In the genomic region with DNA sequence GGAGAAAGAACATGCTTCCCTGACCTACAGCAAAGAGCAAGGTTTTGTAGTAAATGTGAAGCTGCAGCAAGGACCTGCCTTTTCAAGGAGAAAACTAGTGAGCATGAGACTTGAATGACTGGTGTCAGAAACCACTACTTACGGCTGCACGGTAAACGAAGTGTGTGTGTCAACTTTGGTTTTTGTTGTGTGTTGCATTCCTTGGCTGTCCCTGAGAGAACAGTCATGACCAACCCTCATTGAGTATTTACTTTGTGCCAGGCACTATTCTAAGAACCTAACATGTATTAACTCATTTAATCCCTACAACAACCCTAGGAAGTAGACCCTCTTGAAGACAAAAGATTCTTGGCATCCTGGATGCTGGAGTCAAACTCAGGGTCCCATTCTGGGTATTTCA, we compare ENCODE assay signal across 37 cellular contexts. TPM values are rescaled to one million over a fixed set of nuclear protein-coding genes. Genes with fewer than 3 reads are reported as not detected.
"Had no signal": no experiment of that assay in that cellular context is flagged by ENCODE, and none has a peak within 500 bp of the region (broad histone marks: within the 10 kb centered on the region; RNA-seq: fewer than 3 reads in every experiment).

No MANE protein-coding gene starts in this region.

- H3K4me1 Mint-ChIP-seq: activated B cell treated with CpG ODN at 0.5 μM for 24 hours; activated naive CD4-positive, alpha-beta T cell treated with anti-CD3 and anti-CD28 coated beads, Interleukin-2, amount 50 U/mL, for 24 hours; activated naive CD8-positive, alpha-beta T cell treated with anti-CD3 and anti-CD28 coated beads for 36 hours; activated naive CD8-positive, alpha-beta T cell treated with anti-CD3 and anti-CD28 coated beads, Interleukin-2, amount 50 U/mL, for 24 hours; T-helper 17 cell had no signal

- H3K27me3 ChIP-seq: adrenal gland, body of pancreas, cardiac muscle cell, colonic mucosa, esophagus squamous epithelium had no signal

- FAIRE-seq: endometrium, endothelial cell of umbilical vein, frontal cortex had no signal

- H3K27ac Mint-ChIP-seq: activated B cell treated with CpG ODN at 0.5 μM for 24 hours; activated CD8-positive, alpha-beta T cell treated with anti-CD3 and anti-CD28 coated beads for 36 hours; activated naive CD4-positive, alpha-beta T cell treated with anti-CD3 and anti-CD28 coated beads for 36 hours; activated naive CD4-positive, alpha-beta T cell treated with anti-CD3 and anti-CD28 coated beads, Interleukin-2, amount 50 U/mL, for 24 hours; activated naive CD8-positive, alpha-beta T cell treated with anti-CD3 and anti-CD28 coated beads for 36 hours; activated naive CD8-positive, alpha-beta T cell treated with anti-CD3 and anti-CD28 coated beads, Interleukin-2, amount 50 U/mL, for 24 hours; activated T-helper 1 cell treated with anti-CD3 and anti-CD28 coated beads, Interleukin-12 subunit alpha, Interleukin-12 subunit beta, Interleukin-2, Interleukin-4 antibody, amounts not matched to agents 30 ng/mL and 10 ng/mL and 1 ng/mL, durations not matched to agents 14 hours and 24 hours and 36 hours; activated T-helper 2 cell treated with anti-CD3 and anti-CD28 coated beads, Interferon-gamma antibody, Interleukin-2, Interleukin-4, amounts not matched to agents 10 μg/mL and 5 μg/mL and 100 μg/mL, durations not matched to agents 14 hours and 24 hours and 36 hours; T-helper 17 cell; T-helper 2 cell treated with Interferon-gamma antibody and Interleukin-4, amounts not matched to agents 5 μg/mL and 100 μg/mL, for 36 hours had no signal

- H3K4me1 ChIP-seq: adrenal gland, body of pancreas, colonic mucosa, esophagus squamous epithelium had no signal

- H3K36me3 ChIP-seq: adrenal gland, cardiac muscle cell, colonic mucosa, esophagus squamous epithelium, WERI-Rb-1 had no signal

- H3K27ac ChIP-seq: adrenal gland, body of pancreas, cardiac muscle cell, colonic mucosa, epithelial cell of prostate, esophagus squamous epithelium, WERI-Rb-1 had no signal

- ATAC-seq: activated CD4-positive, CD25-positive, alpha-beta regulatory T cell treated with anti-CD3 and anti-CD28 coated beads, Interleukin-2, amount 50 U/mL, for 24 hours; activated CD8-positive, alpha-beta T cell treated with anti-CD3 and anti-CD28 coated beads for 36 hours; activated naive CD8-positive, alpha-beta T cell treated with anti-CD3 and anti-CD28 coated beads, Interleukin-2, amount 50 U/mL, for 24 hours; activated T-cell treated with anti-CD3 and anti-CD28 coated beads, Interleukin-2, amount 50 U/mL, for 4 hours; body of pancreas; T-helper 17 cell had no signal

- H3K9me3 Mint-ChIP-seq: activated B cell treated with CpG ODN at 0.5 μM for 24 hours; activated CD8-positive, alpha-beta T cell treated with anti-CD3 and anti-CD28 coated beads for 36 hours; activated naive CD4-positive, alpha-beta T cell treated with anti-CD3 and anti-CD28 coated beads for 36 hours; activated naive CD4-positive, alpha-beta T cell treated with anti-CD3 and anti-CD28 coated beads, Interleukin-2, amount 50 U/mL, for 24 hours; activated naive CD8-positive, alpha-beta T cell treated with anti-CD3 and anti-CD28 coated beads for 36 hours; activated naive CD8-positive, alpha-beta T cell treated with anti-CD3 and anti-CD28 coated beads, Interleukin-2, amount 50 U/mL, for 24 hours; activated T-cell treated with anti-CD3 and anti-CD28 coated beads, Interleukin-2, amount 50 U/mL, for 4 hours; activated T-helper 1 cell treated with anti-CD3 and anti-CD28 coated beads, Interleukin-12 subunit alpha, Interleukin-12 subunit beta, Interleukin-2, Interleukin-4 antibody, amounts not matched to agents 30 ng/mL and 10 ng/mL and 1 ng/mL, durations not matched to agents 14 hours and 24 hours and 36 hours; activated T-helper 2 cell treated with anti-CD3 and anti-CD28 coated beads, Interferon-gamma antibody, Interleukin-2, Interleukin-4, amounts not matched to agents 10 μg/mL and 5 μg/mL and 100 μg/mL, durations not matched to agents 14 hours and 24 hours and 36 hours; T-helper 2 cell treated with Interferon-gamma antibody and Interleukin-4, amounts not matched to agents 5 μg/mL and 100 μg/mL, for 36 hours had no signal

- H3K4me3 ChIP-seq: adrenal gland, body of pancreas, cardiac muscle cell, colonic mucosa, esophagus squamous epithelium had no signal

- H3K27me3 Mint-ChIP-seq: activated B cell treated with CpG ODN at 0.5 μM for 24 hours; activated CD8-positive, alpha-beta T cell treated with anti-CD3 and anti-CD28 coated beads for 36 hours; activated naive CD4-positive, alpha-beta T cell treated with anti-CD3 and anti-CD28 coated beads, Interleukin-2, amount 50 U/mL, for 24 hours; activated naive CD8-positive, alpha-beta T cell treated with anti-CD3 and anti-CD28 coated beads for 36 hours; activated naive CD8-positive, alpha-beta T cell treated with anti-CD3 and anti-CD28 coated beads, Interleukin-2, amount 50 U/mL, for 24 hours had no signal

- DNase-seq: activated B cell treated with CpG ODN at 0.5 μM for 24 hours; activated CD4-positive, alpha-beta T cell treated with anti-CD3 and anti-CD28 coated beads for 48 hours; activated CD4-positive, alpha-beta T cell treated with anti-CD3 and anti-CD28 coated beads, Interleukin-2, amount 50 U/mL, for 1 hour; activated CD4-positive, alpha-beta T cell treated with anti-CD3 and anti-CD28 coated beads, Interleukin-2, amount 50 U/mL, for 48 hours; activated CD8-positive, alpha-beta memory T cell treated with anti-CD3 and anti-CD28 coated beads for 24 hours; activated CD8-positive, alpha-beta T cell treated with anti-CD3 and anti-CD28 coated beads for 36 hours; activated effector memory CD4-positive, alpha-beta T cell treated with anti-CD3 and anti-CD28 coated beads, Interleukin-2, amount 50 U/mL, for 16 hours; activated naive CD4-positive, alpha-beta T cell treated with anti-CD3 and anti-CD28 coated beads for 36 hours; activated naive CD8-positive, alpha-beta T cell treated with anti-CD3 and anti-CD28 coated beads for 36 hours; activated naive CD8-positive, alpha-beta T cell treated with anti-CD3 and anti-CD28 coated beads, Interleukin-2, amount 50 U/mL, for 24 hours; activated T-cell treated with anti-CD3 and anti-CD28 coated beads, Interleukin-2, amount 50 U/mL, for 4 hours; adrenal gland; amygdala; aorta; body of pancreas; central memory CD4-positive, alpha-beta T cell; cerebellar nuclear complex; colonic mucosa; effector CD8-positive, alpha-beta T cell; esophagus squamous epithelium; T-helper 1 cell; T-helper 17 cell; T1000; WERI-Rb-1 had no signal

- H3K9me3 ChIP-seq: adrenal gland, body of pancreas, colonic mucosa, esophagus squamous epithelium had no signal

- H3K4me3 Mint-ChIP-seq: activated B cell treated with CpG ODN at 0.5 μM for 24 hours; activated CD8-positive, alpha-beta T cell treated with anti-CD3 and anti-CD28 coated beads for 36 hours; activated naive CD4-positive, alpha-beta T cell treated with anti-CD3 and anti-CD28 coated beads for 36 hours; activated naive CD4-positive, alpha-beta T cell treated with anti-CD3 and anti-CD28 coated beads, Interleukin-2, amount 50 U/mL, for 24 hours; activated naive CD8-positive, alpha-beta T cell treated with anti-CD3 and anti-CD28 coated beads for 36 hours; activated naive CD8-positive, alpha-beta T cell treated with anti-CD3 and anti-CD28 coated beads, Interleukin-2, amount 50 U/mL, for 24 hours; activated T-cell treated with anti-CD3 and anti-CD28 coated beads, Interleukin-2, amount 50 U/mL, for 4 hours; activated T-helper 1 cell treated with anti-CD3 and anti-CD28 coated beads, Interleukin-12 subunit alpha, Interleukin-12 subunit beta, Interleukin-2, Interleukin-4 antibody, amounts not matched to agents 30 ng/mL and 10 ng/mL and 1 ng/mL, durations not matched to agents 14 hours and 24 hours and 36 hours; T-helper 17 cell; T-helper 2 cell treated with Interferon-gamma antibody and Interleukin-4, amounts not matched to agents 5 μg/mL and 100 μg/mL, for 36 hours had no signal

RNA-seq across cellular contexts. Expression of a gene that starts 22.8 kb away (rescaled TPM):
- total RNA-seq: activated B cell treated with CpG ODN at 0.5 μM for 24 hours; activated CD8-positive, alpha-beta T cell treated with anti-CD3 and anti-CD28 coated beads for 36 hours; activated naive CD4-positive, alpha-beta T cell treated with anti-CD3 and anti-CD28 coated beads for 36 hours; activated naive CD8-positive, alpha-beta T cell treated with anti-CD3 and anti-CD28 coated beads for 36 hours; activated T-cell treated with anti-CD3 and anti-CD28 coated beads, Interleukin-2, amount 50 U/mL, for 4 hours; activated T-helper 1 cell treated with anti-CD3 and anti-CD28 coated beads, Interleukin-12 subunit alpha, Interleukin-12 subunit beta, Interleukin-2, Interleukin-4 antibody, amounts not matched to agents 30 ng/mL and 10 ng/mL and 1 ng/mL, durations not matched to agents 14 hours and 24 hours and 36 hours; activated T-helper 2 cell treated with anti-CD3 and anti-CD28 coated beads, Interferon-gamma antibody, Interleukin-2, Interleukin-4, amounts not matched to agents 10 μg/mL and 5 μg/mL and 100 μg/mL, durations not matched to agents 14 hours and 24 hours and 36 hours; aorta; cardiac muscle cell; colonic mucosa; dermis microvascular lymphatic vessel endothelial cell; endothelial cell of umbilical vein; esophagus squamous epithelium; fibroblast of lung; fibroblast of villous mesenchyme; frontal cortex; T-helper 17 cell had no signal
